Comparison of ENCODE assay signal across 12 cellular contexts in genomic region chr1:19646771-19647319, GRCh38. TPM values are rescaled to one million over a fixed set of nuclear protein-coding genes. Genes with fewer than 3 reads are reported as not detected.
A peak's percentile ranks its signal among the peaks of the same experiment; 100 is the strongest.
DNase-seq lines count a peak whose midpoint lies in the region; ATAC-seq and TF ChIP-seq lines count a peak whose summit lies in the region.
"Had no signal": no experiment of that assay in that cellular context is flagged by ENCODE, and none has a peak within 500 bp of the region (broad histone marks: within the 10 kb centered on the region; RNA-seq: fewer than 3 reads in every experiment).

No MANE protein-coding gene starts in this region.

- no peak for TF ChIP-seq EP300 in ovary (IDR thresholded peaks at IDR 0.05)

- H3K4me1 ChIP-seq in Peyer's patch: peaks cover 9 to 62% (median 12%) of the 10 kb centered on the region in 4 donors
- peaks cover 35% of the 10 kb centered on the region for H3K4me1 ChIP-seq in ovary (ENCODE audit: insufficient read depth)

- POLR2A ChIA-PET in CD4-positive, alpha-beta T cell (lab: Charles Lee): interaction anchor here (0.7 to 4.7 kb wide), 4 partner anchors 50 to 395 kb away, joined by 3 to 48 read pairs (median 4); partner anchors contain the start of genes EMC1 and MRTO4

- DNase-seq in CD4-positive, alpha-beta T cell: no peak
- DNase-seq in Peyer's patch (no peak), endothelial cell (ENCODE audit: low spot score) (no peak), ovary (peak in 1 of 5 donors; percentile 29), DMS53 treated with DMSO at 0.1 percent for 48 hours (lab: John Stamatoyannopoulos, UW; ENCODE audit: unreplicated experiment) (no peak), dorsolateral prefrontal cortex (no peak), HCEC 1CT (no peak)
- DNase-seq: NCI-H187; NK-92 treated with Interleukin-12 subunit alpha and Interleukin-12 subunit beta, amount 100 ng/mL, for 24 hours had no signal

- intact Hi-C loops in CD4-positive, alpha-beta T cell (cut with DNase I, micrococcal nuclease): no loop called here
- intact Hi-C loops in ovary (cut with DNase I) (loop anchor here (5.0 to 10.0 kb wide), 6 partner anchors 82 to 250 kb away; partner anchors contain the start of gene CAPZB (in 2 of the 4)), dorsolateral prefrontal cortex (cut with DNase I) (loop anchor here in 1 of 2 donors (5.0 kb wide), 1 partner anchor 160 kb away; the partner anchor contains the start of gene CAPZB)

- no peak for ATAC-seq in CD4-positive, alpha-beta T cell (ENCODE audit: poor library complexity)
- ATAC-seq in GM18517 (IDR thresholded peaks at IDR 0.05; ENCODE audit: unreplicated experiment): no peak

- TF ChIP-seq POLR2A in Peyer's patch (IDR thresholded peaks at IDR 0.05) (no peak), ovary (IDR thresholded peaks at IDR 0.05) (no peak)

- WGBS in ovary, 3 donors: 43 to 60% (median 50%) methylated on average over 3 of the region's 3 CpGs

- no peaks in the 10 kb centered on the region for H3K9me3 ChIP-seq in CD4-positive, alpha-beta T cell (ENCODE audit: control insufficient read depth, low read length)
- no peaks in the 10 kb centered on the region for H3K9me3 ChIP-seq in Peyer's patch
- no peaks in the 10 kb centered on the region for H3K9me3 ChIP-seq in ovary

- no peak overlapping the region for H3K27ac ChIP-seq in CD4-positive, alpha-beta T cell (ENCODE audit: low read depth, low read length)
- H3K27ac ChIP-seq in Peyer's patch (peak overlapping the region; percentile 75 to 99 (median 95)), ovary (peak overlapping the region; percentile 13 to 96), dorsolateral prefrontal cortex (peak overlapping the region in 27 of 59 donors; percentile 19 to 92 (median 72))

- H3K4me1 Mint-ChIP-seq in CD4-positive, alpha-beta T cell (ENCODE audit: low read depth): peaks cover 35% of the 10 kb centered on the region
- H3K4me1 Mint-ChIP-seq in endothelial cell (ENCODE audit: unreplicated experiment): peaks cover 14% of the 10 kb centered on the region

- CTCF ChIA-PET in CD4-positive, alpha-beta T cell (lab: Charles Lee): interaction anchor here (0.9 to 2.6 kb wide), 3 partner anchors 15 to 255 kb away, joined by 3 to 7 read pairs (median 5); no protein-coding TSS in a partner anchor

- H3K27me3 Mint-ChIP-seq in CD4-positive, alpha-beta T cell: peaks cover 25% of the 10 kb centered on the region
- peaks cover 11% of the 10 kb centered on the region for H3K27me3 Mint-ChIP-seq in endothelial cell (ENCODE audit: unreplicated experiment)

- H3K4me3 Mint-ChIP-seq in CD4-positive, alpha-beta T cell: peak overlapping the region; percentile 59
- H3K4me3 Mint-ChIP-seq in endothelial cell (ENCODE audit: unreplicated experiment): peak overlapping the region; percentile 11
- H3K4me3 Mint-ChIP-seq: memory B cell had no signal

- no peak for TF ChIP-seq CTCF in CD4-positive, alpha-beta T cell (IDR thresholded peaks at IDR 0.05)
- no peak for TF ChIP-seq CTCF in Peyer's patch (IDR thresholded peaks at IDR 0.05)
- TF ChIP-seq CTCF in endothelial cell (IDR thresholded peaks at IDR 0.05; ENCODE audit: unreplicated experiment): no peak
- TF ChIP-seq CTCF in ovary (IDR thresholded peaks at IDR 0.05): no peak
- TF ChIP-seq CTCF in dorsolateral prefrontal cortex (IDR thresholded peaks at IDR 0.05 in 54 of 56, conservative IDR thresholded peaks at IDR 0.05 in 2 of 56; ENCODE audit: low read depth in 1 of 56, partially characterized antibody in 56 of 56): no peak

- H3K9me3 Mint-ChIP-seq in CD4-positive, alpha-beta T cell: no peaks in the 10 kb centered on the region
- no peaks in the 10 kb centered on the region for H3K9me3 Mint-ChIP-seq in endothelial cell (ENCODE audit: unreplicated experiment)
- H3K9me3 Mint-ChIP-seq: memory B cell had no signal

- H3K36me3 Mint-ChIP-seq in CD4-positive, alpha-beta T cell (ENCODE audit: low read depth): peaks cover 5% of the 10 kb centered on the region
- H3K36me3 Mint-ChIP-seq in endothelial cell (ENCODE audit: low read depth, unreplicated experiment): no peaks in the 10 kb centered on the region

- peak overlapping the region; percentile 63 to 91 (median 80) for H3K4me3 ChIP-seq in Peyer's patch
- H3K4me3 ChIP-seq in ovary: peak overlapping the region; percentile 65
- peak overlapping the region in 26 of 59 donors; percentile 4 to 88 (median 74) for H3K4me3 ChIP-seq in dorsolateral prefrontal cortex

- peak overlapping the region; percentile 40 for H3K27ac Mint-ChIP-seq in CD4-positive, alpha-beta T cell
- no peak overlapping the region for H3K27ac Mint-ChIP-seq in endothelial cell (ENCODE audit: unreplicated experiment)
- H3K27ac Mint-ChIP-seq: memory B cell had no signal

- peaks cover 11% of the 10 kb centered on the region for H3K27me3 ChIP-seq in CD4-positive, alpha-beta T cell (ENCODE audit: control insufficient read depth, insufficient read depth, low read length)
- H3K27me3 ChIP-seq in Peyer's patch (no peaks in the 10 kb centered on the region), ovary (no peaks in the 10 kb centered on the region), dorsolateral prefrontal cortex (peaks cover 0 to 12% (median 0%) of the 10 kb centered on the region in 45 donors)

- H3K36me3 ChIP-seq in Peyer's patch: no peaks in the 10 kb centered on the region
- no peaks in the 10 kb centered on the region for H3K36me3 ChIP-seq in ovary

RNA-seq across cellular contexts. Expression of gene NBL1, which starts 2.7 kb away (rescaled TPM):
- total RNA-seq in CD4-positive, alpha-beta T cell: 10 to 100 TPM; 26.4 to 29.7 TPM
- 100 to 1,000 TPM; 187 to 348 (median 289) TPM for total RNA-seq in Peyer's patch
- 38.1 TPM for total RNA-seq in endothelial cell (ENCODE audit: unreplicated experiment)
- total RNA-seq in ovary: 100 to 1,000 TPM; 217 to 852 (median 530) TPM
- polyA plus RNA-seq in ovary: 100 to 1,000 TPM; 127 to 525 TPM
- 100 to 1,000 TPM in 107 of 120 experiments, 10 to 100 TPM in 13; 50.1 to 208 (median 129) TPM for total RNA-seq in dorsolateral prefrontal cortex

RNA-seq across cellular contexts. Expression of gene HTR6, which starts 17.8 kb away (rescaled TPM):
- total RNA-seq in CD4-positive, alpha-beta T cell: 1 to 10 TPM; 2.1 to 2.2 TPM
- total RNA-seq in Peyer's patch (under 1 TPM in 1 of 4 donors, not detected in 3; 0.88 TPM), endothelial cell (ENCODE audit: unreplicated experiment) (not detected), ovary (not detected), dorsolateral prefrontal cortex (1 to 10 TPM; 1.0 to 7.2 (median 3.3) TPM)
- not detected for polyA plus RNA-seq in ovary
- total RNA-seq: T-helper 2 cell treated with Interferon-gamma antibody and Interleukin-4, amounts not matched to agents 100 ng/mL and 5 ng/mL, for 36 hours had no signal

Comparison
In these comparisons a context has a peak if more than half of its experiments do, and no peak if none do; other contexts are left out.
1. intact Hi-C loops: an anchor here in ovary (5.0 to 10.0 kb wide); none called in CD4-positive, alpha-beta T cell.